ENCODE assay signal across 25 cellular contexts in genomic region chr7:92466682-92467081, GRCh38. TPM values are rescaled to one million over a fixed set of nuclear protein-coding genes. Genes with fewer than 3 reads are reported as not detected.
DNase-seq lines count a peak whose midpoint lies in the region; FAIRE-seq and TF ChIP-seq lines count a peak whose summit lies in the region.
"Had no signal": no experiment of that assay in that cellular context is flagged by ENCODE, and none has a peak within 500 bp of the region (broad histone marks: within the 10 kb centered on the region; RNA-seq: fewer than 3 reads in every experiment).

No MANE protein-coding gene starts in this region.

- DNase-seq in LoVo (ENCODE audit: low spot score), result peak; percentile 20
- DNase-seq in colonic mucosa, result peak; percentile 29
- peak; percentile 23 for DNase-seq in hepatocyte (ENCODE audit: low spot score)
- DNase-seq in progenitor cell of endocrine pancreas (ENCODE audit: low spot score, unreplicated experiment), result no peak
- DNase-seq in chondrocyte (ENCODE audit: low spot score), result no peak
- DNase-seq in activated CD4-positive, alpha-beta T cell treated with anti-CD3 and anti-CD28 coated beads for 48 hours, result no peak
- no peak for DNase-seq in H54 (ENCODE audit: insufficient read length, low spot score)
- DNase-seq: 8988T; Calu3; CD4-positive, alpha-beta memory T cell; DMS53; DND-41; EL; GM23248; HCEC 1CT had no signal

- peaks cover 7% of the 10 kb centered on the region for H3K36me3 Mint-ChIP-seq in progenitor cell of endocrine pancreas (ENCODE audit: insufficient read depth)
- peaks cover 11% of the 10 kb centered on the region for H3K36me3 Mint-ChIP-seq in chondrocyte (ENCODE audit: low read depth)

- H3K27me3 Mint-ChIP-seq in progenitor cell of endocrine pancreas (no peaks in the 10 kb centered on the region), chondrocyte (ENCODE audit: low read depth) (no peaks in the 10 kb centered on the region)
- H3K27me3 Mint-ChIP-seq: CD4-positive, alpha-beta memory T cell; IgD-negative memory B cell had no signal

- no peak overlapping the region for H3K4me2 ChIP-seq in hepatocyte
- H3K4me2 ChIP-seq: BLaER1 had no signal

- H3K4me1 Mint-ChIP-seq in progenitor cell of endocrine pancreas (ENCODE audit: low read depth) (no peaks in the 10 kb centered on the region), chondrocyte (ENCODE audit: low read depth) (peaks cover under 1% of the 10 kb centered on the region)
- H3K4me1 Mint-ChIP-seq: CD14-positive monocyte had no signal

- H3K9me3 Mint-ChIP-seq in progenitor cell of endocrine pancreas (ENCODE audit: low read depth) (peaks cover 14% of the 10 kb centered on the region), chondrocyte (ENCODE audit: low read depth) (peaks cover 14% of the 10 kb centered on the region)

- no peaks in the 10 kb centered on the region for H4K20me1 ChIP-seq in hepatocyte (ENCODE audit: insufficient read depth, poor library complexity, severe bottlenecking)
- H4K20me1 ChIP-seq: BLaER1 had no signal

- H3K36me3 ChIP-seq in colonic mucosa (no peaks in the 10 kb centered on the region), hepatocyte (replicated peaks; ENCODE audit: insufficient read depth, low read depth) (no peaks in the 10 kb centered on the region)

- no peak for TF ChIP-seq POLR2A in H54 (IDR thresholded peaks at IDR 0.05; ENCODE audit: low read depth, low read length)

- no peaks in the 10 kb centered on the region for H3K79me2 ChIP-seq in hepatocyte

- no peaks in the 10 kb centered on the region for H3K9me2 ChIP-seq in hepatocyte (replicated peaks; ENCODE audit: insufficient read depth)

- no peak for TF ChIP-seq CTCF in colonic mucosa (IDR thresholded peaks at IDR 0.05)
- no peak for TF ChIP-seq CTCF in hepatocyte (IDR thresholded peaks at IDR 0.05; ENCODE audit: poor library complexity)
- no peak for TF ChIP-seq CTCF in progenitor cell of endocrine pancreas (IDR thresholded peaks at IDR 0.05; ENCODE audit: unreplicated experiment)
- TF ChIP-seq CTCF in chondrocyte (IDR thresholded peaks at IDR 0.05), result no peak

- H3K4me3 ChIP-seq in colonic mucosa (no peak overlapping the region), hepatocyte (no peak overlapping the region)
- H3K4me3 ChIP-seq: BLaER1, GM12878, GM23248 had no signal

- H3K9me3 ChIP-seq in colonic mucosa, result no peaks in the 10 kb centered on the region
- H3K9me3 ChIP-seq in hepatocyte (ENCODE audit: low read depth), result no peaks in the 10 kb centered on the region

- no peak overlapping the region for H3K9ac ChIP-seq in colonic mucosa (ENCODE audit: low read depth in 2 of 2, low read length in 2 of 2)
- H3K9ac ChIP-seq: BLaER1, GM23248 had no signal

- no peak overlapping the region for H2AFZ ChIP-seq in hepatocyte
- H2AFZ ChIP-seq: GM23248 had no signal

- H3K27me3 ChIP-seq in colonic mucosa (no peaks in the 10 kb centered on the region), hepatocyte (no peaks in the 10 kb centered on the region)
- H3K27me3 ChIP-seq: BLaER1 had no signal

- FAIRE-seq in H54 (lab: Jason Lieb, UNC), result no peak
- FAIRE-seq: GM12878, GM19239, HepG2 had no signal

- H3K27ac Mint-ChIP-seq in progenitor cell of endocrine pancreas (peak overlapping the region; percentile 20), chondrocyte (ENCODE audit: unreplicated experiment) (no peak overlapping the region)
- H3K27ac Mint-ChIP-seq: CD14-positive monocyte, IgD-negative memory B cell had no signal

- intact Hi-C loops in colonic mucosa (cut with DNase I), result no loop called here

- 50% methylated on average over 2 of the region's 2 CpGs for WGBS in hepatocyte (ENCODE audit: low lambda C conversion rate, missing lambda C conversion rate)

- H3K4me3 Mint-ChIP-seq in progenitor cell of endocrine pancreas (ENCODE audit: low read depth) (no peak overlapping the region), chondrocyte (ENCODE audit: unreplicated experiment) (no peak overlapping the region)
- H3K4me3 Mint-ChIP-seq: CD14-positive monocyte; CD4-positive, alpha-beta memory T cell; IgD-negative memory B cell had no signal

- H3K27ac ChIP-seq in colonic mucosa (no peak overlapping the region), hepatocyte (peak overlapping the region; percentile 22)
- H3K27ac ChIP-seq: BLaER1, GM23248 had no signal

- H3K4me1 ChIP-seq in colonic mucosa (no peaks in the 10 kb centered on the region), hepatocyte (ENCODE audit: insufficient read depth) (no peaks in the 10 kb centered on the region)
- H3K4me1 ChIP-seq: BLaER1 had no signal

RNA-seq across cellular contexts. Expression of gene ERVW-1, which starts 11.1 kb away (rescaled TPM):
- total RNA-seq in colonic mucosa (not detected), hepatocyte (0.37 TPM in 1 of 2 replicates, not detected in the other), progenitor cell of endocrine pancreas (not detected in 2 replicates), chondrocyte (not detected in 3 replicates)
- polyA plus RNA-seq in hepatocyte, result 0.23 TPM in 1 of 2 replicates, not detected in the other
- total RNA-seq: A673, Calu3, G401, GM12878, GM23248, H4, HepG2 had no signal
- polyA plus RNA-seq: AG04450; CD14-positive monocyte; CD4-positive, alpha-beta memory T cell; GM23248; HepG2 had no signal

RNA-seq across cellular contexts. Expression of gene GATAD1, which starts 19.4 kb away (rescaled TPM):
- total RNA-seq in colonic mucosa (10 to 100 TPM; 22.9 to 28.8 TPM), hepatocyte (27.5 and 33.2 TPM in 2 replicates), progenitor cell of endocrine pancreas (51.0 and 55.0 TPM in 2 replicates), chondrocyte (26.2 to 32.9 TPM (median 31.3 TPM) in 3 replicates)
- polyA plus RNA-seq in hepatocyte, result 25.3 and 28.7 TPM in 2 replicates

Comparison
In these comparisons a context has a peak if more than half of its experiments do, and no peak if none do; other contexts are left out.
1. DNase-seq: peak in LoVo (single experiment), colonic mucosa (single experiment) and hepatocyte (single experiment); none in progenitor cell of endocrine pancreas (single experiment), chondrocyte (single experiment), activated CD4-positive, alpha-beta T cell treated with anti-CD3 and anti-CD28 coated beads for 48 hours (single experiment) and H54 (single experiment).